In genomic region chr15:89528757-89529352, GRCh38 we compare ENCODE assay signal across 23 cellular contexts. TPM values are rescaled to one million over a fixed set of nuclear protein-coding genes. Genes with fewer than 3 reads are reported as not detected.
"Had no signal": no experiment of that assay in that cellular context is flagged by ENCODE, and none has a peak within 500 bp of the region (broad histone marks: within the 10 kb centered on the region; RNA-seq: fewer than 3 reads in every experiment).

No MANE protein-coding gene starts in this region.

- H3K27ac ChIP-seq: KMS-11, SJSA1, SK-N-MC had no signal

- H3K4me1 ChIP-seq: SJSA1 had no signal

- ATAC-seq: K562 had no signal

- H3K4me3 ChIP-seq: K562, SJSA1, SK-N-MC had no signal

- FAIRE-seq: K562, RCC 7860 had no signal

- H3K9me3 ChIP-seq: SJSA1 had no signal

- DNase-seq: Kasumi-1, NCI-H1092, NCI-H1105 treated with DMSO at 0.1 percent for 48 hours, NCI-H1417 treated with DMSO at 0.1 percent for 48 hours, NCI-H146, NCI-H1694 treated with DMSO at 0.1 percent for 48 hours, NCI-H1930, NCI-H2081, NCI-H2107, NCI-H2227 treated with DMSO at 0.1 percent for 48 hours, NCI-H510A, NCI-H524 treated with DMSO at 0.1 percent for 48 hours, NCI-H82, Right ventricle myocardium superior, RPMI8226, SIG-M5 had no signal

- H3K36me3 ChIP-seq: SJSA1 had no signal

RNA-seq across cellular contexts. Expression of gene RHCG, which starts 32.5 kb away (rescaled TPM):
- total RNA-seq: HT-29, K562, MCF 10A, Right ventricle myocardium superior, SJSA1 had no signal
